9 cellular contexts compared by ENCODE assay signal in genomic region chr22:43483669-43484068, GRCh38.
"Had no signal": no experiment of that assay in that cellular context is flagged by ENCODE, and none has a peak within 500 bp of the region (broad histone marks: within the 10 kb centered on the region; RNA-seq: fewer than 3 reads in every experiment).

No MANE protein-coding gene starts in this region.

- H3K9me3 Mint-ChIP-seq: GM23338, H9 had no signal

- H3K27ac Mint-ChIP-seq: GM23338, H9, HFFc6 had no signal

- FAIRE-seq: HTR-8/SVneo, K562 had no signal

- H3K4me3 ChIP-seq: GM23338, K562 had no signal

- H3K4me3 Mint-ChIP-seq: GM23338, H9, HFFc6 had no signal

- DNase-seq: H9, HCEC 1CT, HFFc6, IMR-90, KG1 had no signal

- H3K27ac ChIP-seq: HL-60 had no signal
